Comparison of ENCODE assay signal across 17 cellular contexts in genomic region chr5:78793907-78794687, GRCh38.
DNase-seq lines count a peak whose midpoint lies in the region; ATAC-seq and TF ChIP-seq lines count a peak whose summit lies in the region.
"Had no signal": no experiment of that assay in that cellular context is flagged by ENCODE, and none has a peak within 500 bp of the region (broad histone marks: within the 10 kb centered on the region; RNA-seq: fewer than 3 reads in every experiment).

No MANE protein-coding gene starts in this region.

- CTCF ChIA-PET in Calu3 (lab: Charles Lee) (no interaction called here), OCI-LY7 (lab: Charles Lee; ENCODE audit: unreplicated experiment) (no interaction called here)

- H3K9me2 ChIP-seq in OCI-LY7 (ENCODE audit: insufficient read depth, low read length), result no peaks in the 10 kb centered on the region

- no peaks in the 10 kb centered on the region for H4K20me1 ChIP-seq in OCI-LY7 (ENCODE audit: insufficient read depth, low read length)

- peaks cover 55% of the 10 kb centered on the region for H3K4me1 ChIP-seq in OCI-LY7 (ENCODE audit: insufficient read depth, low read length, poor library complexity, severe bottlenecking)

- peak overlapping the region; percentile 18; the same call in 1 of the 2 replicates for H2AFZ ChIP-seq in OCI-LY7 (ENCODE audit: low read length)

- no peaks in the 10 kb centered on the region for H3K9me3 Mint-ChIP-seq in Calu3 (ENCODE audit: low read depth, unreplicated experiment)
- H3K9me3 Mint-ChIP-seq in osteocyte (ENCODE audit: unreplicated experiment), result no peaks in the 10 kb centered on the region
- no peaks in the 10 kb centered on the region for H3K9me3 Mint-ChIP-seq in activated T-cell treated with anti-CD3 and anti-CD28 coated beads, Interleukin-2, amount 50 U/mL, for 4 hours
- H3K9me3 Mint-ChIP-seq in natural killer cell, result no peaks in the 10 kb centered on the region
- H3K9me3 Mint-ChIP-seq: H9 had no signal

- H3K36me3 ChIP-seq in OCI-LY7 (ENCODE audit: insufficient read depth, low read length), result no peaks in the 10 kb centered on the region

- H3K9me3 ChIP-seq in OCI-LY7 (ENCODE audit: low read length), result no peaks in the 10 kb centered on the region
- H3K9me3 ChIP-seq: SJSA1 had no signal

- H3K27me3 Mint-ChIP-seq in Calu3 (ENCODE audit: unreplicated experiment) (no peaks in the 10 kb centered on the region), osteocyte (ENCODE audit: unreplicated experiment) (no peaks in the 10 kb centered on the region), natural killer cell (ENCODE audit: low read depth in 2 of 2) (no peaks in the 10 kb centered on the region)
- no peaks in the 10 kb centered on the region for H3K27me3 Mint-ChIP-seq in activated T-cell treated with anti-CD3 and anti-CD28 coated beads, Interleukin-2, amount 50 U/mL, for 4 hours (ENCODE audit: low read depth)

- H3K4me1 Mint-ChIP-seq in Calu3 (ENCODE audit: low read depth, unreplicated experiment) (peaks cover 49% of the 10 kb centered on the region), osteocyte (ENCODE audit: unreplicated experiment) (peaks cover 31% of the 10 kb centered on the region), natural killer cell (peaks cover 0 to 7% of the 10 kb centered on the region in 2 donors)
- H3K4me1 Mint-ChIP-seq in activated T-cell treated with anti-CD3 and anti-CD28 coated beads, Interleukin-2, amount 50 U/mL, for 4 hours (ENCODE audit: low read depth), result peaks cover 2% of the 10 kb centered on the region

- H3K4me3 ChIP-seq in OCI-LY7 (ENCODE audit: low read depth, low read length, poor library complexity, severe bottlenecking), result no peak overlapping the region
- H3K4me3 ChIP-seq: SJSA1 had no signal

- H3K4me2 ChIP-seq in OCI-LY7 (ENCODE audit: low read length), result no peak overlapping the region

- DNase-seq in Calu3 (no peak), OCI-LY7 (ENCODE audit: low spot score) (no peak), left colon (no peak), osteocyte (ENCODE audit: extremely low spot score, unreplicated experiment) (no peak), foreskin melanocyte (no peak), natural killer cell (no peak)
- no peak for DNase-seq in activated T-cell treated with anti-CD3 and anti-CD28 coated beads, Interleukin-2, amount 50 U/mL, for 4 hours
- DNase-seq: DMS153, H9, KG1, NCI-H146, NCI-H2081, NCI-H748 treated with DMSO at 0.1 percent for 48 hours had no signal

- H3K27ac Mint-ChIP-seq in Calu3 (ENCODE audit: unreplicated experiment) (peak overlapping the region; percentile 16), osteocyte (ENCODE audit: unreplicated experiment) (peak overlapping the region; percentile 80), natural killer cell (no peak overlapping the region)

- H3K36me3 Mint-ChIP-seq in Calu3 (ENCODE audit: insufficient read depth, unreplicated experiment) (no peaks in the 10 kb centered on the region), osteocyte (ENCODE audit: unreplicated experiment) (peaks cover 4% of the 10 kb centered on the region), natural killer cell (no peaks in the 10 kb centered on the region)
- H3K36me3 Mint-ChIP-seq in activated T-cell treated with anti-CD3 and anti-CD28 coated beads, Interleukin-2, amount 50 U/mL, for 4 hours (ENCODE audit: insufficient read depth), result peaks cover 11% of the 10 kb centered on the region

- H3K4me3 Mint-ChIP-seq in Calu3 (ENCODE audit: low read depth, unreplicated experiment), result no peak overlapping the region
- no peak overlapping the region for H3K4me3 Mint-ChIP-seq in osteocyte (ENCODE audit: unreplicated experiment)
- H3K4me3 Mint-ChIP-seq in activated T-cell treated with anti-CD3 and anti-CD28 coated beads, Interleukin-2, amount 50 U/mL, for 4 hours, result no peak overlapping the region
- H3K4me3 Mint-ChIP-seq in natural killer cell, result no peak overlapping the region
- H3K4me3 Mint-ChIP-seq: H9 had no signal

- intact Hi-C loops in Calu3 (cut with micrococcal nuclease; ENCODE audit: unreplicated experiment), result no loop called here
- intact Hi-C loops in OCI-LY7 (cut with micrococcal nuclease; ENCODE audit: unreplicated experiment), result no loop called here
- intact Hi-C loops in left colon (cut with DNase I, micrococcal nuclease), result no loop called here
- intact Hi-C loops in natural killer cell (cut with micrococcal nuclease), result no loop called here

- no peak for TF ChIP-seq CTCF in Calu3 (IDR thresholded peaks at IDR 0.05; ENCODE audit: unreplicated experiment)
- no peak for TF ChIP-seq CTCF in OCI-LY7 (conservative IDR thresholded peaks at IDR 0.05; ENCODE audit: low read length)
- TF ChIP-seq CTCF in osteocyte (IDR thresholded peaks at IDR 0.05), result no peak
- TF ChIP-seq CTCF in natural killer cell (IDR thresholded peaks at IDR 0.05), result no peak

- ATAC-seq in left colon (peak; percentile 34), HG02610 (IDR thresholded peaks at IDR 0.05; ENCODE audit: unreplicated experiment) (no peak), natural killer cell (no peak)
- no peak for ATAC-seq in activated T-cell treated with anti-CD3 and anti-CD28 coated beads, Interleukin-2, amount 50 U/mL, for 4 hours

- no peaks in the 10 kb centered on the region for H3K79me2 ChIP-seq in OCI-LY7 (ENCODE audit: insufficient read depth, low read depth, low read length)

- POLR2A ChIA-PET in OCI-LY7 (lab: Charles Lee), result interaction anchor here (1.9 kb wide), 1 partner anchor 13 kb away, joined by 4 read pairs; no protein-coding TSS in a partner anchor

- no peak overlapping the region for H3K27ac ChIP-seq in OCI-LY7 (ENCODE audit: low read depth, low read length, poor library complexity, severe bottlenecking)
- H3K27ac ChIP-seq: C4-2B, HL-60, SJSA1 had no signal

- BruUV-seq in Calu3 (replicated peaks; lab: Mats Ljungman, UMichigan) (no TSS peak), OCI-LY7 (replicated peaks; lab: Mats Ljungman, UMichigan) (no TSS peak)

Comparison
In these comparisons a context has a peak if more than half of its experiments do, and no peak if none do; other contexts are left out.
1. H3K27ac Mint-ChIP-seq: peak in Calu3 (single experiment) and osteocyte (single experiment); none in natural killer cell (0 of 2).